In genomic region chr19:35510626-35510964, GRCh38 we compare ENCODE assay signal across 9 cellular contexts. TPM values are rescaled to one million over a fixed set of nuclear protein-coding genes. Genes with fewer than 3 reads are reported as not detected.
DNase-seq lines count a peak whose midpoint lies in the region; ATAC-seq and TF ChIP-seq lines count a peak whose summit lies in the region.
"Had no signal": no experiment of that assay in that cellular context is flagged by ENCODE, and none has a peak within 500 bp of the region (broad histone marks: within the 10 kb centered on the region; RNA-seq: fewer than 3 reads in every experiment).

No MANE protein-coding gene starts in this region.

- peak; percentile 22 for TF ChIP-seq CTCF in left ventricle myocardium inferior (IDR thresholded peaks at IDR 0.05; ENCODE audit: borderline replicate concordance)
- no peak for TF ChIP-seq CTCF in breast epithelium (IDR thresholded peaks at IDR 0.05)
- no peak for TF ChIP-seq CTCF in uterus (IDR thresholded peaks at IDR 0.05)
- no peak for TF ChIP-seq CTCF in GM13976 (IDR thresholded peaks at IDR 0.05; ENCODE audit: borderline replicate concordance, control extremely low read depth, extremely low read depth, insufficient read depth, missing control alignments)

- H3K36me3 ChIP-seq in left ventricle myocardium inferior (no peaks in the 10 kb centered on the region), breast epithelium (no peaks in the 10 kb centered on the region), uterus (no peaks in the 10 kb centered on the region)
- no peaks in the 10 kb centered on the region for H3K36me3 ChIP-seq in naive thymus-derived CD4-positive, alpha-beta T cell (ENCODE audit: control insufficient read depth in 2 of 3, insufficient read depth in 3 of 3, low read length in 3 of 3)

- H3K27ac Mint-ChIP-seq in naive thymus-derived CD4-positive, alpha-beta T cell: no peak overlapping the region

- in situ Hi-C loops in GM13976 (cut with MboI; ENCODE audit: low sequenced_read_pairs, unreplicated experiment): no loop called here

- H3K9me3 Mint-ChIP-seq in naive thymus-derived CD4-positive, alpha-beta T cell: no peaks in the 10 kb centered on the region

- CTCF ChIA-PET in naive thymus-derived CD4-positive, alpha-beta T cell (lab: Charles Lee): interaction anchor here (0.5 to 2.0 kb wide), 8 partner anchors 10 to 308 kb away, joined by 3 to 7 read pairs (median 4); no protein-coding TSS in a partner anchor

- H3K27ac ChIP-seq in left ventricle myocardium inferior (replicated peaks): no peak overlapping the region
- peak overlapping the region; percentile 80 to 87 for H3K27ac ChIP-seq in breast epithelium
- H3K27ac ChIP-seq in naive thymus-derived CD4-positive, alpha-beta T cell (ENCODE audit: low read depth, low read length): no peak overlapping the region
- no peak overlapping the region for H3K27ac ChIP-seq in uterus

- TF ChIP-seq POLR2A in breast epithelium (IDR thresholded peaks at IDR 0.05): no peak
- TF ChIP-seq POLR2A in uterus (IDR thresholded peaks at IDR 0.05): no peak

- POLR2A ChIA-PET in naive thymus-derived CD4-positive, alpha-beta T cell (lab: Charles Lee): interaction anchor here (0.6 kb wide), 1 partner anchor 140 kb away, joined by 5 read pairs; no protein-coding TSS in a partner anchor

- H3K36me3 Mint-ChIP-seq in naive thymus-derived CD4-positive, alpha-beta T cell: no peaks in the 10 kb centered on the region

- intact Hi-C loops in left ventricle myocardium inferior (cut with micrococcal nuclease): no loop called here
- intact Hi-C loops in Right ventricle myocardium superior (cut with DNase I): no loop called here
- intact Hi-C loops in breast epithelium (cut with DNase I; ENCODE audit: low total_unique reads): no loop called here
- intact Hi-C loops in naive thymus-derived CD4-positive, alpha-beta T cell (cut with micrococcal nuclease): loop anchor here (1.0 kb wide), 2 partner anchors 82 to 207 kb away; no protein-coding TSS in a partner anchor
- intact Hi-C loops in uterus (cut with DNase I; ENCODE audit: low total_unique reads): no loop called here

- peaks cover 0 to 65% (median 14%) of the 10 kb centered on the region in 5 donors for H3K27me3 Mint-ChIP-seq in naive thymus-derived CD4-positive, alpha-beta T cell

- no peaks in the 10 kb centered on the region for H3K9me3 ChIP-seq in left ventricle myocardium inferior (replicated peaks)
- H3K9me3 ChIP-seq in breast epithelium: no peaks in the 10 kb centered on the region
- no peaks in the 10 kb centered on the region for H3K9me3 ChIP-seq in naive thymus-derived CD4-positive, alpha-beta T cell (ENCODE audit: control insufficient read depth in 2 of 3, low read length in 3 of 3)
- H3K9me3 ChIP-seq in uterus: no peaks in the 10 kb centered on the region

- peaks cover 17% of the 10 kb centered on the region for H3K4me1 ChIP-seq in left ventricle myocardium inferior
- no peaks in the 10 kb centered on the region for H3K4me1 ChIP-seq in breast epithelium
- peaks cover 12 to 17% of the 10 kb centered on the region in 2 donors for H3K4me1 ChIP-seq in naive thymus-derived CD4-positive, alpha-beta T cell (ENCODE audit: control insufficient read depth in 2 of 2, insufficient read depth in 2 of 2, low read length in 2 of 2)
- no peaks in the 10 kb centered on the region for H3K4me1 ChIP-seq in uterus

- H3K4me3 ChIP-seq in left ventricle myocardium inferior: peak overlapping the region; percentile 59
- peak overlapping the region; percentile 29 to 72 (median 65) for H3K4me3 ChIP-seq in breast epithelium
- peak overlapping the region; percentile 53 for H3K4me3 ChIP-seq in naive thymus-derived CD4-positive, alpha-beta T cell (ENCODE audit: low read length)
- H3K4me3 ChIP-seq in uterus: peak overlapping the region; percentile 16 to 38

- peak overlapping the region in 8 of 10 donors; percentile 28 to 84 (median 76) for H3K4me3 Mint-ChIP-seq in naive thymus-derived CD4-positive, alpha-beta T cell

- H3K4me1 Mint-ChIP-seq in naive thymus-derived CD4-positive, alpha-beta T cell: peaks cover 9 to 21% (median 14%) of the 10 kb centered on the region in 7 donors

- H3K27me3 ChIP-seq in left ventricle myocardium inferior (ENCODE audit: low read depth) (peaks cover 93% of the 10 kb centered on the region), breast epithelium (no peaks in the 10 kb centered on the region), uterus (no peaks in the 10 kb centered on the region)
- H3K27me3 ChIP-seq in naive thymus-derived CD4-positive, alpha-beta T cell (ENCODE audit: control insufficient read depth in 2 of 2, insufficient read depth in 2 of 2, low read length in 2 of 2): peaks cover 0 to 4% of the 10 kb centered on the region in 2 donors

- DNase-seq in left ventricle myocardium inferior (no peak), Right ventricle myocardium superior (no peak), breast epithelium (ENCODE audit: low spot score in 2 of 2) (no peak), uterus (no peak), retina (no peak), NOMO-1 treated with dmso at 0.1 percent for 144 hours (lab: John Stamatoyannopoulos, UW; ENCODE audit: unreplicated experiment) (no peak), GM13976 (ENCODE audit: low spot score) (no peak)
- DNase-seq in naive thymus-derived CD4-positive, alpha-beta T cell: no peak

- no peak for ATAC-seq in Right ventricle myocardium superior (ENCODE audit: poor library complexity)
- no peak for ATAC-seq in naive thymus-derived CD4-positive, alpha-beta T cell

RNA-seq across cellular contexts. Expression of gene DMKN, which starts 2.9 kb away (rescaled TPM):
- total RNA-seq in left ventricle myocardium inferior (7.9 TPM), Right ventricle myocardium superior (3.6 TPM), breast epithelium (100 to 1,000 TPM in 1 of 3 donors, 10 to 100 TPM in 1, under 1 TPM in 1; 0.96 to 135 (median 61.0) TPM), uterus (10 to 100 TPM in 3 of 4 donors, 1 to 10 TPM in 1; 4.4 to 73.7 (median 39.5) TPM)
- under 1 TPM in 2 of 5 experiments, not detected in 3; 0.54 to 0.76 TPM for total RNA-seq in naive thymus-derived CD4-positive, alpha-beta T cell
- polyA plus RNA-seq in naive thymus-derived CD4-positive, alpha-beta T cell: not detected

RNA-seq across cellular contexts. Expression of gene SBSN, which starts 17.5 kb away (rescaled TPM):
- not detected for total RNA-seq in left ventricle myocardium inferior
- total RNA-seq in Right ventricle myocardium superior: not detected
- not detected for total RNA-seq in breast epithelium
- not detected for total RNA-seq in naive thymus-derived CD4-positive, alpha-beta T cell
- polyA plus RNA-seq in naive thymus-derived CD4-positive, alpha-beta T cell: not detected
- total RNA-seq in uterus: under 1 TPM in 1 of 4 donors, not detected in 3; 0.37 TPM
- total RNA-seq: kidney epithelial cell had no signal

RNA-seq across cellular contexts. Expression of gene KRTDAP, which starts 20.3 kb away (rescaled TPM):
- total RNA-seq in left ventricle myocardium inferior (not detected), Right ventricle myocardium superior (not detected), breast epithelium (not detected), uterus (not detected)
- not detected for total RNA-seq in naive thymus-derived CD4-positive, alpha-beta T cell
- polyA plus RNA-seq in naive thymus-derived CD4-positive, alpha-beta T cell: not detected
- total RNA-seq: kidney epithelial cell had no signal

RNA-seq across cellular contexts. Expression of gene GAPDHS, which starts 22.7 kb away (rescaled TPM):
- not detected for total RNA-seq in left ventricle myocardium inferior
- not detected for total RNA-seq in Right ventricle myocardium superior
- not detected for total RNA-seq in breast epithelium
- total RNA-seq in naive thymus-derived CD4-positive, alpha-beta T cell: not detected
- polyA plus RNA-seq in naive thymus-derived CD4-positive, alpha-beta T cell: not detected
- total RNA-seq in uterus: not detected
- total RNA-seq: kidney epithelial cell had no signal

RNA-seq across cellular contexts. Expression of gene TMEM147, which starts 34.8 kb away (rescaled TPM):
- total RNA-seq in left ventricle myocardium inferior (84.3 TPM), Right ventricle myocardium superior (75.7 TPM), breast epithelium (10 to 100 TPM; 67.4 to 91.8 (median 91.8) TPM), uterus (100 to 1,000 TPM in 1 of 4 donors, 10 to 100 TPM in 3; 34.6 to 111 (median 50.0) TPM)
- total RNA-seq in naive thymus-derived CD4-positive, alpha-beta T cell: 10 to 100 TPM; 24.7 to 54.0 (median 34.6) TPM
- 100 to 1,000 TPM; 143 to 154 TPM for polyA plus RNA-seq in naive thymus-derived CD4-positive, alpha-beta T cell

Comparison
In these comparisons a context has a peak if more than half of its experiments do, and no peak if none do; other contexts are left out.
1. H3K27ac ChIP-seq: peak in breast epithelium (2 of 2); none in left ventricle myocardium inferior (single experiment), naive thymus-derived CD4-positive, alpha-beta T cell (single experiment) and uterus (0 of 2).
2. intact Hi-C loops: an anchor here in naive thymus-derived CD4-positive, alpha-beta T cell (1.0 kb wide); none called in left ventricle myocardium inferior, Right ventricle myocardium superior, breast epithelium and uterus.
3. Peak in every context shown above with its lines, with median percentiles within 50 percentile points of each other: H3K4me3 ChIP-seq.